10 cellular contexts compared by ENCODE assay signal in the genomic region with DNA sequence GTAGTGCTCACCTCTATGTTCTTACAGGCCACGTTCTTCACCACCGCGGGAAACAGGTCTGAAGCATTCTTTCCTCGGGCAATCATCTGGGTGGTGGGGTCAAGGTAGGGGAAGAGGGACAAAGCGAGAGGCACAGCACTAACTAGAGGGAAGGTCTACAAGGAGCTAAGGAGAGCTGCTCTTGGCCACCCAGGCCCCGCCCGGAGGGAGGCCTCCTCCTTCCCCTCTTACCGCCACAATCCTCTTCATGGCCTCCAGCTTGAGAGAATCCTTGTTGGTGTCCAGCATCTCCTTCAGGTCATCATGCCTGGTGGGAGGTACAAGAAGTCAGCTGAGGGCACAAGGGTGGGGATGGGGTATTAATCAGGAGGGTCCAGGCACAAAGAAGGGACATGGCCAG. TPM values are rescaled to one million over a fixed set of nuclear protein-coding genes. Genes with fewer than 3 reads are reported as not detected.
"Had no signal": no experiment of that assay in that cellular context is flagged by ENCODE, and none has a peak within 500 bp of the region (broad histone marks: within the 10 kb centered on the region; RNA-seq: fewer than 3 reads in every experiment).

No MANE protein-coding gene starts in this region.

- ATAC-seq: GM23338 had no signal

- H3K9ac ChIP-seq: KMS-11 had no signal

- H3K4me3 ChIP-seq: GM23338 had no signal

- FAIRE-seq: H1, H54, HTR-8/SVneo had no signal

- H3K4me2 ChIP-seq: GM23338, KMS-11 had no signal

- H3K27ac ChIP-seq: KMS-11 had no signal

- H2AFZ ChIP-seq: GM23338 had no signal

- DNase-seq: H9, HCEC 1CT, IMR-90, KBM-7 had no signal

RNA-seq across cellular contexts. Expression of a gene that starts 20.5 kb away (rescaled TPM):
- total RNA-seq: HT-29, IMR-90 had no signal

RNA-seq across cellular contexts. Expression of a gene that starts 42.0 kb away (rescaled TPM):
- total RNA-seq: HT-29 had no signal
